21 cellular contexts compared by ENCODE assay signal in genomic region chr10:70684841-70685457, GRCh38. TPM values are rescaled to one million over a fixed set of nuclear protein-coding genes. Genes with fewer than 3 reads are reported as not detected.
DNase-seq lines count a peak whose midpoint lies in the region; FAIRE-seq and TF ChIP-seq lines count a peak whose summit lies in the region.
"Had no signal": no experiment of that assay in that cellular context is flagged by ENCODE, and none has a peak within 500 bp of the region (broad histone marks: within the 10 kb centered on the region; RNA-seq: fewer than 3 reads in every experiment).

No MANE protein-coding gene starts in this region.

- TF ChIP-seq EP300 in esophagus muscularis mucosa (IDR thresholded peaks at IDR 0.05): no peak

- no peaks in the 10 kb centered on the region for H3K27me3 Mint-ChIP-seq in H9 (ENCODE audit: low read depth)
- H3K27me3 Mint-ChIP-seq in astrocyte (ENCODE audit: low read depth, unreplicated experiment): peaks cover 11% of the 10 kb centered on the region
- peaks cover 20% of the 10 kb centered on the region for H3K27me3 Mint-ChIP-seq in glutamatergic neuron (ENCODE audit: unreplicated experiment)
- peaks cover 7% of the 10 kb centered on the region for H3K27me3 Mint-ChIP-seq in neural progenitor cell (ENCODE audit: insufficient read depth, low read depth)
- H3K27me3 Mint-ChIP-seq: B cell had no signal

- no peak overlapping the region for H3K56ac ChIP-seq in H9 (ENCODE audit: insufficient read length, low read depth, low read length)

- H3K9ac ChIP-seq in H9 (ENCODE audit: extremely low read depth, insufficient read length, low read length): no peak overlapping the region
- no peak overlapping the region for H3K9ac ChIP-seq in astrocyte (ENCODE audit: low read length)
- no peak overlapping the region for H3K9ac ChIP-seq in neural progenitor cell
- H3K9ac ChIP-seq: GM23248 had no signal

- no peak overlapping the region for H3K4ac ChIP-seq in H9 (ENCODE audit: low read depth, low read length)

- H4K5ac ChIP-seq in H9 (ENCODE audit: insufficient read length, low read depth, low read length): no peak overlapping the region

- H3K9me3 ChIP-seq in H9 (ENCODE audit: control insufficient read depth, low read depth, low read length): no peaks in the 10 kb centered on the region
- H3K9me3 ChIP-seq in astrocyte (ENCODE audit: insufficient read depth, low read depth, low read length): no peaks in the 10 kb centered on the region
- no peaks in the 10 kb centered on the region for H3K9me3 ChIP-seq in neural progenitor cell (ENCODE audit: low read depth)
- no peaks in the 10 kb centered on the region for H3K9me3 ChIP-seq in esophagus muscularis mucosa
- H3K9me3 ChIP-seq: SJSA1 had no signal

- H3K79me2 ChIP-seq in H9 (ENCODE audit: insufficient read depth, low read length) (no peaks in the 10 kb centered on the region), astrocyte (ENCODE audit: insufficient read depth, low read length) (peaks cover 22% of the 10 kb centered on the region), neural progenitor cell (ENCODE audit: low read depth) (no peaks in the 10 kb centered on the region)

- intact Hi-C loops in esophagus muscularis mucosa (cut with DNase I): no loop called here

- H3K4me3 ChIP-seq in astrocyte (ENCODE audit: insufficient read depth, low read depth, low read length): no peak overlapping the region
- H3K4me3 ChIP-seq in neural progenitor cell: no peak overlapping the region
- H3K4me3 ChIP-seq in esophagus muscularis mucosa: no peak overlapping the region
- H3K4me3 ChIP-seq: GM23248, SJSA1 had no signal

- H3K27ac ChIP-seq in H9 (ENCODE audit: insufficient read length, low read depth, low read length) (no peak overlapping the region), astrocyte (ENCODE audit: low read depth, low read length) (no peak overlapping the region), neural progenitor cell (no peak overlapping the region), esophagus muscularis mucosa (replicated peaks in 1 of 4) (no peak overlapping the region)
- H3K27ac ChIP-seq: GM23248, HL-60, RWPE1, SJSA1 had no signal

- H2AFZ ChIP-seq in H9 (ENCODE audit: low read length) (no peak overlapping the region), astrocyte (ENCODE audit: low read depth, low read length) (no peak overlapping the region), neural progenitor cell (replicated peaks) (no peak overlapping the region)
- H2AFZ ChIP-seq: GM23248 had no signal

- H3K4me1 Mint-ChIP-seq in H9: peaks cover 32 to 33% of the 10 kb centered on the region in 2 experiments
- H3K4me1 Mint-ChIP-seq in astrocyte (ENCODE audit: low read depth, unreplicated experiment): peaks cover 19% of the 10 kb centered on the region
- H3K4me1 Mint-ChIP-seq in glutamatergic neuron (ENCODE audit: low read depth, unreplicated experiment): peaks cover 36% of the 10 kb centered on the region
- H3K4me1 Mint-ChIP-seq in neural progenitor cell: peaks cover 42% of the 10 kb centered on the region

- H3K27ac Mint-ChIP-seq in H9 (peak overlapping the region in 2 of 3 experiments; percentile 19 to 28; a peak in 3 of 7 replicates), astrocyte (ENCODE audit: unreplicated experiment) (peak overlapping the region; percentile 18), glutamatergic neuron (ENCODE audit: unreplicated experiment) (peak overlapping the region; percentile 81), neural progenitor cell (peak overlapping the region; percentile 77)
- H3K27ac Mint-ChIP-seq: B cell; CD8-positive, alpha-beta T cell had no signal

- H3K14ac ChIP-seq in H9 (ENCODE audit: insufficient read depth, low read length): no peak overlapping the region

- H3K36me3 ChIP-seq in astrocyte (ENCODE audit: insufficient read depth, low read length) (no peaks in the 10 kb centered on the region), neural progenitor cell (no peaks in the 10 kb centered on the region), esophagus muscularis mucosa (no peaks in the 10 kb centered on the region)
- H3K36me3 ChIP-seq: SJSA1 had no signal

- no peak overlapping the region for H2BK120ac ChIP-seq in H9 (ENCODE audit: low read depth, low read length, poor library complexity, severe bottlenecking)

- no peak overlapping the region for H2AK5ac ChIP-seq in H9 (ENCODE audit: insufficient read length, low read length)

- no peak for FAIRE-seq in astrocyte (lab: Jason Lieb, UNC)
- FAIRE-seq: D721Med had no signal

- no peak overlapping the region for H4K8ac ChIP-seq in H9 (replicated peaks; ENCODE audit: insufficient read length, low read depth, low read length)

- H3K4me1 ChIP-seq in H9 (ENCODE audit: insufficient read depth, low read length): no peaks in the 10 kb centered on the region
- peaks cover 3% of the 10 kb centered on the region for H3K4me1 ChIP-seq in astrocyte (ENCODE audit: insufficient read depth, low read length)
- H3K4me1 ChIP-seq in neural progenitor cell: no peaks in the 10 kb centered on the region
- H3K4me1 ChIP-seq in esophagus muscularis mucosa: no peaks in the 10 kb centered on the region

- no peak overlapping the region for H2BK12ac ChIP-seq in H9 (ENCODE audit: insufficient read length, low read depth, low read length)

- H4K20me1 ChIP-seq in H9 (ENCODE audit: control insufficient read depth, insufficient read depth, insufficient read length): peaks cover 2% of the 10 kb centered on the region
- peaks cover 43% of the 10 kb centered on the region for H4K20me1 ChIP-seq in astrocyte (ENCODE audit: insufficient read depth, low read length)
- no peaks in the 10 kb centered on the region for H4K20me1 ChIP-seq in neural progenitor cell (ENCODE audit: low read depth)

- H3K36me3 Mint-ChIP-seq in H9 (ENCODE audit: insufficient read depth in 1 of 3, low read depth in 3 of 3): peaks cover 2 to 7% (median 4%) of the 10 kb centered on the region in 3 experiments; a peak in 2 of 7 replicates
- H3K36me3 Mint-ChIP-seq in astrocyte (ENCODE audit: low read depth, unreplicated experiment): peaks cover 20% of the 10 kb centered on the region
- H3K36me3 Mint-ChIP-seq in glutamatergic neuron (ENCODE audit: unreplicated experiment): peaks cover 9% of the 10 kb centered on the region
- no peaks in the 10 kb centered on the region for H3K36me3 Mint-ChIP-seq in neural progenitor cell
- H3K36me3 Mint-ChIP-seq: CD8-positive, alpha-beta T cell had no signal

- H4K91ac ChIP-seq in H9 (ENCODE audit: insufficient read length, low read depth, low read length): no peak overlapping the region

- H3K4me3 Mint-ChIP-seq in H9 (no peak overlapping the region), astrocyte (ENCODE audit: unreplicated experiment) (no peak overlapping the region), glutamatergic neuron (ENCODE audit: unreplicated experiment) (no peak overlapping the region), neural progenitor cell (no peak overlapping the region)
- H3K4me3 Mint-ChIP-seq: B cell; CD8-positive, alpha-beta T cell had no signal

- H3F3A ChIP-seq in neural progenitor cell (ENCODE audit: low read depth): peaks cover 8% of the 10 kb centered on the region

- H2BK15ac ChIP-seq in H9 (ENCODE audit: low read depth, low read length): no peak overlapping the region

- no peak overlapping the region for H3K4me2 ChIP-seq in H9 (ENCODE audit: insufficient read depth, insufficient read length, low read length)
- no peak overlapping the region for H3K4me2 ChIP-seq in astrocyte (ENCODE audit: low read length)
- no peak overlapping the region for H3K4me2 ChIP-seq in neural progenitor cell

- H2BK5ac ChIP-seq in H9 (ENCODE audit: insufficient read length, low read length): no peak overlapping the region

- H3T11ph ChIP-seq in H9 (ENCODE audit: low read length): no peak overlapping the region

- no peaks in the 10 kb centered on the region for H3K27me3 ChIP-seq in H9 (ENCODE audit: insufficient read depth, low read length)
- no peaks in the 10 kb centered on the region for H3K27me3 ChIP-seq in astrocyte (ENCODE audit: insufficient read depth, low read length)
- no peaks in the 10 kb centered on the region for H3K27me3 ChIP-seq in neural progenitor cell
- H3K27me3 ChIP-seq in esophagus muscularis mucosa: peaks cover 0 to 6% (median 0%) of the 10 kb centered on the region in 4 donors
- H3K27me3 ChIP-seq: SJSA1 had no signal

- H3K18ac ChIP-seq in H9 (ENCODE audit: insufficient read length, low read depth, low read length): peak overlapping the region; percentile 40

- no peak overlapping the region for H2BK20ac ChIP-seq in H9 (ENCODE audit: low read depth, low read length, poor library complexity, severe bottlenecking)

- H3K23me2 ChIP-seq in H9 (ENCODE audit: insufficient read length, low read depth, low read length, poor library complexity, severe bottlenecking): no peaks in the 10 kb centered on the region

- no peak for DNase-seq in H9
- no peak for DNase-seq in astrocyte (ENCODE audit: low read depth)
- no peak for DNase-seq in glutamatergic neuron
- no peak for DNase-seq in neural progenitor cell (ENCODE audit: low spot score)
- no peak for DNase-seq in esophagus muscularis mucosa (ENCODE audit: extremely low spot score)
- DNase-seq in Ammon's horn (ENCODE audit: low spot score): no peak
- no peak for DNase-seq in stimulated activated CD4-positive, alpha-beta T cell treated with anti-CD3 and anti-CD28 coated beads, Interleukin-4, amount 100 ng/mL, for 24 hours
- DNase-seq in NCI-H1417 treated with DMSO at 0.1 percent for 48 hours (lab: John Stamatoyannopoulos, UW): no peak
- DNase-seq: CD8-positive, alpha-beta T cell; DMS79 treated with DMSO at 0.1 percent for 48 hours; GF-D8; GM23248; Karpas-422; NCI-H2029; NCI-H2171 treated with DMSO at 0.1 percent for 48 hours; OCI-M1 had no signal

- no CpG with 5 or more reads among the region's 5 CpGs for WGBS in H9 (ENCODE audit: extremely low coverage, insufficient read length, low lambda C conversion rate)
- WGBS in esophagus muscularis mucosa: 73% methylated on average over 4 of the region's 5 CpGs

- no peak overlapping the region for H3K23ac ChIP-seq in H9 (ENCODE audit: insufficient read length, low read depth, low read length)

- TF ChIP-seq CTCF in H9 (conservative IDR thresholded peaks at IDR 0.05) (no peak; the same call in 2 of the 3 replicates), astrocyte (IDR thresholded peaks at IDR 0.05; ENCODE audit: insufficient read depth, low read depth, low read length) (no peak), glutamatergic neuron (IDR thresholded peaks at IDR 0.05; ENCODE audit: partially characterized antibody, unreplicated experiment) (peak; percentile 36), neural progenitor cell (IDR thresholded peaks at IDR 0.05) (no peak), esophagus muscularis mucosa (IDR thresholded peaks at IDR 0.05) (no peak)

- no peaks in the 10 kb centered on the region for H3K79me1 ChIP-seq in H9 (ENCODE audit: insufficient read depth, low read depth, low read length, poor library complexity, severe bottlenecking)

- no peak for TF ChIP-seq POLR2A in esophagus muscularis mucosa (IDR thresholded peaks at IDR 0.05; ENCODE audit: low read depth)

- H3K9me3 Mint-ChIP-seq in H9 (peaks cover 6% of the 10 kb centered on the region in 2 experiments; a peak in 4 of 5 replicates), astrocyte (ENCODE audit: unreplicated experiment) (no peaks in the 10 kb centered on the region), glutamatergic neuron (ENCODE audit: unreplicated experiment) (peaks cover 14% of the 10 kb centered on the region), neural progenitor cell (peaks cover 7% of the 10 kb centered on the region)
- H3K9me3 Mint-ChIP-seq: CD8-positive, alpha-beta T cell had no signal

RNA-seq across cellular contexts. Expression of gene ADAMTS14, which starts 12.6 kb away (rescaled TPM):
- total RNA-seq in H9 (2021): 1.6 and 1.9 TPM in 2 replicates
- 19.4 and 30.2 TPM in 2 replicates for total RNA-seq in astrocyte
- 29.8 TPM for total RNA-seq in glutamatergic neuron (ENCODE audit: unreplicated experiment)
- 0.53 TPM in 1 of 2 replicates, not detected in the other for total RNA-seq in neural progenitor cell (ENCODE audit: low replicate concordance)
- total RNA-seq in esophagus muscularis mucosa: under 1 TPM in 2 of 4 donors, not detected in 2; 0.13 to 0.50 TPM
- total RNA-seq: B cell; CD8-positive, alpha-beta T cell had no signal

Comparison
In these comparisons a context has a peak if more than half of its experiments do, and no peak if none do; other contexts are left out.
1. H3K27ac Mint-ChIP-seq: peak in every context shown above with its lines; median percentile 81 in glutamatergic neuron; 77 in neural progenitor cell; 24 in H9; 18 in astrocyte.